ENCODE assay signal across 22 cellular contexts in genomic region chr3:128033102-128033501, GRCh38.
"Had no signal": no experiment of that assay in that cellular context is flagged by ENCODE, and none has a peak within 500 bp of the region (broad histone marks: within the 10 kb centered on the region; RNA-seq: fewer than 3 reads in every experiment).

No MANE protein-coding gene starts in this region.

- H3K4me3 ChIP-seq: lower lobe of right lung, smooth muscle cell, testis, uterus had no signal

- H3K36me3 ChIP-seq: lower lobe of right lung, uterus had no signal

- H3K27me3 ChIP-seq: testis, uterus had no signal

- H3K9me3 ChIP-seq: lower lobe of right lung, testis, uterus had no signal

- H3K4me1 ChIP-seq: lower lobe of right lung, testis, uterus had no signal

- H3K4me2 ChIP-seq: smooth muscle cell had no signal

- ATAC-seq: esophagus mucosa; lower lobe of right lung; sciatic nerve; stimulated activated naive B cell treated with anti-CD40 and anti-IgM and Interleukin-4, amounts not matched to agents 10 μg/mL and 1 μg/mL and 100 μg/mL, for 72 hours had no signal

- DNase-seq: activated CD4-positive, alpha-beta T cell treated with anti-CD3 and anti-CD28 coated beads for 1 hour; activated gamma-delta T cell treated with Interleukin-2 at 50 U/mL for 16 hours; activated T-cell treated with anti-CD3 and anti-CD28 coated beads, Interleukin-2, amount 50 U/mL, for 1 hour; anterior cingulate cortex; central memory CD4-positive, alpha-beta T cell; dermis blood vessel endothelial cell; effector CD8-positive, alpha-beta T cell; glutamatergic neuron; hippocampal formation; lower lobe of right lung; naive B cell; nucleus accumbens; stimulated activated CD4-positive, alpha-beta T cell treated with anti-CD3 and anti-CD28 coated beads, Interleukin-15, amount 100 ng/mL, for 24 hours; stimulated activated CD8-positive, alpha-beta memory T cell treated with anti-CD3 and anti-CD28 coated beads, Interleukin-4, amount 100 ng/mL, for 48 hours; stimulated activated naive B cell treated with anti-CD40 and anti-IgM and Interleukin-4, amounts not matched to agents 10 μg/mL and 1 μg/mL and 100 μg/mL, for 72 hours; T-helper 9 cell; testis; trophoblast cell; uterus had no signal

- H3K27ac ChIP-seq: lower lobe of right lung, testis, uterus had no signal
